Comparison of ENCODE assay signal across 1 cellular context in the genomic region with DNA sequence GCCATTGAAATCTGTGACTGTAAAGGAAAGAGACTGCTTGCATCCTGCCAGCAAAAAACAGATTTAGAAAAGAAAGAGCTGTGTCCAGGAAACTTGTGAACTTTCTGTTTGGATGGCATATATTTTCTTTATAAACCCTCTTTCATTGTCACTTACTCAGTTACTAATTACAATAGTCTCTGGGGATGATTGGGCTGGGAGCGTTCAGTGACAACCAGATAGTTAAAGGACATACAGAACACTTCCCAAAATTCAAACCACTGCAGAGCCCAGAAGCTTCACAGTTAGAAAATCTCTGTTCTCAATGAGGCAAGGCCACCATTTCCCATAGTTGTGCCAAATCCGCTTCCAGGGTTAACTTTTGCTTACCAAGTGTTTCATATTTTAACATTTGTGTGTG.
TF ChIP-seq lines count a peak whose summit lies in the region.

No MANE protein-coding gene starts in this region.

TF ChIP-seq in SK-N-SH, 30 proteins besides CTCF, POLR2A, EP300 and RAD21 (continued from another document):
- TF ChIP-seq, protein P1, sequence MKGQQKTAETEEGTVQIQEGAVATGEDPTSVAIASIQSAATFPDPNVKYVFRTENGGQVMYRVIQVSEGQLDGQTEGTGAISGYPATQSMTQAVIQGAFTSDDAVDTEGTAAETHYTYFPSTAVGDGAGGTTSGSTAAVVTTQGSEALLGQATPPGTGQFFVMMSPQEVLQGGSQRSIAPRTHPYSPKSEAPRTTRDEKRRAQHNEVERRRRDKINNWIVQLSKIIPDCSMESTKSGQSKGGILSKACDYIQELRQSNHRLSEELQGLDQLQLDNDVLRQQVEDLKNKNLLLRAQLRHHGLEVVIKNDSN (IDR thresholded peaks at IDR 0.05; ENCODE audit: borderline replicate concordance, low read depth): no peak
- no peak for TF ChIP-seq GATA2 (CRISPR knock-in tag; IDR thresholded peaks at IDR 0.05)
